27 cellular contexts compared by ENCODE assay signal in the genomic region with DNA sequence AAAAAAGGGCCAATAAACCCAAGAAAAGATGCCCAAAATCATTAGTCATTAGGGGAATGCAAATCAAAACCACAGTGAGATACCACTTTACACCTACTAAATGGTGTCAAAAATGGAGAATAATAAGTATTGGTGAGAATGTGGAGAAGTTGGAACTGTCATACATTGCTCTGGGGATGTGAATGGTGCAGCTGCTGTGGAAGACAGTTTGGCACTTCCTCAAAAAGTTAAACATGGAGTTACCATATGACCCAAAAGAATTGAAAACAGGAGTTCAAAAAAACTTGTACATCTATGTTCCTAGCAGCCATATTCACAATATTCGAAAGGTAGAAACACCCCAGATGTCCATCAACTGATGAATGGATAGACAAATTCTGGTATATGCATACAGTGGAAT.
"Had no signal": no experiment of that assay in that cellular context is flagged by ENCODE, and none has a peak within 500 bp of the region (broad histone marks: within the 10 kb centered on the region; RNA-seq: fewer than 3 reads in every experiment).

No MANE protein-coding gene starts in this region.

- H3K27ac Mint-ChIP-seq: naive thymus-derived CD8-positive, alpha-beta T cell; nephron; stimulated activated effector memory CD8-positive, alpha-beta T cell treated with anti-CD3 and anti-CD28 coated beads, Interleukin-12 subunit alpha, Interleukin-12 subunit beta, amount 100 ng/mL, for 72 hours; stimulated activated naive CD8-positive, alpha-beta T cell treated with anti-CD3 and anti-CD28 coated beads, Interleukin-15, Interleukin-2, amounts not matched to agents 100 ng/mL and 50 ng/mL, for 24 hours had no signal

- H3K4me1 ChIP-seq: lower lobe of right lung, pancreas, prostate gland, sigmoid colon, tibial artery, upper lobe of right lung had no signal

- H3K27me3 ChIP-seq: hepatocyte, pancreas, sigmoid colon, suprapubic skin, tibial artery, upper lobe of right lung had no signal

- H3K27ac ChIP-seq: hepatocyte, lower lobe of right lung, pancreas, prostate gland, sigmoid colon, spleen, suprapubic skin, thoracic aorta, tibial artery, upper lobe of right lung had no signal

- DNase-seq: islet precursor cell; lower lobe of right lung; mammary epithelial cell; mesenchymal stem cell; naive thymus-derived CD8-positive, alpha-beta T cell; nucleus accumbens; pancreas; posterior cingulate gyrus; retina; right cardiac atrium; sigmoid colon; small intestine; spleen; stimulated activated CD4-positive, alpha-beta T cell treated with anti-CD3 and anti-CD28 coated beads, Interleukin-4, amount 100 ng/mL, for 24 hours; stimulated activated naive CD4-positive, alpha-beta T cell; tibial artery; trophoblast cell; upper lobe of right lung had no signal

- H3K9me3 Mint-ChIP-seq: naive thymus-derived CD8-positive, alpha-beta T cell; stimulated activated effector memory CD8-positive, alpha-beta T cell treated with anti-CD3 and anti-CD28 coated beads, Interleukin-12 subunit alpha, Interleukin-12 subunit beta, amount 100 ng/mL, for 72 hours; stimulated activated naive CD8-positive, alpha-beta T cell treated with anti-CD3 and anti-CD28 coated beads, Interleukin-15, Interleukin-2, amounts not matched to agents 100 ng/mL and 50 ng/mL, for 24 hours had no signal

- H3K9me3 ChIP-seq: lower lobe of right lung, pancreas, prostate gland, sigmoid colon, spleen, suprapubic skin, thoracic aorta, tibial artery, upper lobe of right lung had no signal

- H3K36me3 ChIP-seq: spleen had no signal

- FAIRE-seq: pancreas, small intestine, urothelium cell line had no signal

- ATAC-seq: lower lobe of right lung; naive thymus-derived CD8-positive, alpha-beta T cell; pancreas; right cardiac atrium; stimulated activated effector memory CD8-positive, alpha-beta T cell treated with anti-CD3 and anti-CD28 coated beads, Interleukin-12 subunit alpha, Interleukin-12 subunit beta, amount 100 ng/mL, for 72 hours; upper lobe of right lung had no signal

- H3K4me1 Mint-ChIP-seq: nephron; neural crest cell; stimulated activated effector memory CD8-positive, alpha-beta T cell treated with anti-CD3 and anti-CD28 coated beads, Interleukin-12 subunit alpha, Interleukin-12 subunit beta, amount 100 ng/mL, for 72 hours had no signal

- H3K4me3 Mint-ChIP-seq: naive thymus-derived CD8-positive, alpha-beta T cell; nephron; neural crest cell; stimulated activated effector memory CD8-positive, alpha-beta T cell treated with anti-CD3 and anti-CD28 coated beads, Interleukin-12 subunit alpha, Interleukin-12 subunit beta, amount 100 ng/mL, for 72 hours; stimulated activated naive CD8-positive, alpha-beta T cell treated with anti-CD3 and anti-CD28 coated beads, Interleukin-15, Interleukin-2, amounts not matched to agents 100 ng/mL and 50 ng/mL, for 24 hours had no signal

- H3K4me3 ChIP-seq: hepatocyte, lower lobe of right lung, pancreas, prostate gland, sigmoid colon, spleen, suprapubic skin, thoracic aorta, tibial artery, upper lobe of right lung had no signal
